Comparison of ENCODE assay signal across 8 cellular contexts in genomic region chr20:48760403-48760889, GRCh38.
A peak's percentile ranks its signal among the peaks of the same experiment; 100 is the strongest.
DNase-seq lines count a peak whose midpoint lies in the region; ATAC-seq and TF ChIP-seq lines count a peak whose summit lies in the region.

No MANE protein-coding gene starts in this region.

- H3K4me1 ChIP-seq in gastroesophageal sphincter: peaks cover 0 to 24% (median 7%) of the 10 kb centered on the region in 3 donors

- DNase-seq in NK-92 (lab: John Stamatoyannopoulos, UW; ENCODE audit: unreplicated experiment): peak; percentile 20
- peak; percentile 38 for DNase-seq in activated T-cell treated with anti-CD3 and anti-CD28 coated beads for 48 hours (ENCODE audit: low read depth)
- DNase-seq in stimulated activated CD8-positive, alpha-beta memory T cell treated with anti-CD3 and anti-CD28 coated beads, Interleukin-12 subunit alpha, Interleukin-12 subunit beta, amount 100 ng/mL, for 1 hour (ENCODE audit: low read depth): peak; percentile 61
- DNase-seq in kidney glomerular epithelial cell (lab: John Stamatoyannopoulos, UW): no peak
- DNase-seq in NCI-H1694 (lab: John Stamatoyannopoulos, UW): no peak

- H3K27me3 ChIP-seq in gastroesophageal sphincter: no peaks in the 10 kb centered on the region

- H3K4me3 ChIP-seq in gastroesophageal sphincter: no peak overlapping the region

- H3K36me3 ChIP-seq in gastroesophageal sphincter: no peaks in the 10 kb centered on the region

- ATAC-seq in GM21423 (IDR thresholded peaks at IDR 0.05; ENCODE audit: unreplicated experiment) (peak; percentile 63), gastroesophageal sphincter (peak; percentile 24), HG02588 (IDR thresholded peaks at IDR 0.05; ENCODE audit: unreplicated experiment) (no peak)

- no peak for TF ChIP-seq CTCF in gastroesophageal sphincter (IDR thresholded peaks at IDR 0.05)

- 49 to 52% methylated on average over 6 to 8 of the region's 8 CpGs for WGBS in gastroesophageal sphincter (ENCODE audit: low coverage in 1 of 2), 2 donors

- no peak for TF ChIP-seq POLR2A in gastroesophageal sphincter (IDR thresholded peaks at IDR 0.05)

- peak overlapping the region in 3 of 4 donors; percentile 14 to 51 (median 37) for H3K27ac ChIP-seq in gastroesophageal sphincter

- peaks cover 0 to 1% (median 0%) of the 10 kb centered on the region in 3 donors for H3K9me3 ChIP-seq in gastroesophageal sphincter

- no peak for TF ChIP-seq EP300 in gastroesophageal sphincter (IDR thresholded peaks at IDR 0.05)

Comparison
In these comparisons a context has a peak if more than half of its experiments do, and no peak if none do; other contexts are left out.
1. DNase-seq: peak in NK-92 (single experiment), activated T-cell treated with anti-CD3 and anti-CD28 coated beads for 48 hours (single experiment) and stimulated activated CD8-positive, alpha-beta memory T cell treated with anti-CD3 and anti-CD28 coated beads, Interleukin-12 subunit alpha, Interleukin-12 subunit beta, amount 100 ng/mL, for 1 hour (single experiment); none in kidney glomerular epithelial cell (single experiment) and NCI-H1694 (single experiment).